Comparison of ENCODE assay signal across 8 cellular contexts in the genomic region with DNA sequence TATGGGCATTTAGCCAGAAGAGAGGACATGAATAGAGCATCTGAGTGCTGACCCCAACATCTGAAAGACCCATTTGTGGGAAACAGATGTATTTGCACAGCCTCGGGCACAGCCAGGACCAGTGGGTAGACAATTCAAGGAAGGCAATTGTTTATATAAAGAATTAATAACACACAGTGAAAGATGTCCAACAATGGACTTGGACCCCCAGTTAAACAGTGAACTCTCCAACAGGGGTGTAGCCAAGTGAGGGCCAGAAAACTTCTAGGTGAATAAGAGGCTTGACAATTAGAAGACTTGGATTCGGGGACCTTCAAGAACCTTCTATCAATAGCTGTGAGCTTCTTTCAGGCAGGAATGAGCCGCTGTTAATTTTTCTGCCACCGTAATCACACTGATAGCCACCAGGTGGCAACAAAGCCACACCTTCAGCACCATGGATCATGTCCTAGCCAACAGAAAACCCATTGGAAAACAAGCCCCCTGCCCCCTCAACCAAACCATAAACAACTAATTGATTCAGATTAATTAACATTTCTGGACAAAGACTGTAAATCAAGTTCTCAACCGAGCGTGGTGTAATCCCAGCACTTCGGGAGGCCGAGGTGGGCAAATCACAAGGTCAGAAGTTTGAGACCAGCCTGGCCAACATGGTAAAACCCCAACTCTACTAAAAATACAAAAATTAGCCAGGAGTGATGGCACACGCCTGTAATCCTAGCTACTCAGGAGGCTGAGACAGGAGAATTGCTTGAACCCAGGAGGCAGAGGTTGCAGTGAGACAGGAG.
DNase-seq lines count a peak whose midpoint lies in the region; ATAC-seq and TF ChIP-seq lines count a peak whose summit lies in the region.

No MANE protein-coding gene starts in this region.

- no peaks in the 10 kb centered on the region; the same call in 1 of the 2 replicates for H3K27me3 ChIP-seq in SU-DHL-6 (ENCODE audit: low read length)

- DNase-seq in GM03348 (ENCODE audit: low spot score) (peak; percentile 67), LoVo (ENCODE audit: low spot score) (peak; percentile 53), astrocyte of the hippocampus (ENCODE audit: low read depth, low spot score) (peak; percentile 65), hepatic stellate cell (ENCODE audit: low spot score) (peak; percentile 36)
- DNase-seq in stimulated activated CD4-positive, alpha-beta T cell treated with anti-CD3 and anti-CD28 coated beads, Interleukin-12 subunit alpha, Interleukin-12 subunit beta, amount 100 ng/mL, for 4 hours = peak; percentile 17

- no peaks in the 10 kb centered on the region for H3F3A ChIP-seq in SU-DHL-6 (ENCODE audit: insufficient read depth)

- H3K9ac ChIP-seq in SU-DHL-6 (ENCODE audit: low read length) = no peak overlapping the region

- H3K9me3 ChIP-seq in SU-DHL-6 (ENCODE audit: insufficient read depth, low read length) = no peaks in the 10 kb centered on the region

- no peak overlapping the region for H3K4me2 ChIP-seq in SU-DHL-6 (ENCODE audit: low read depth, low read length, poor library complexity, severe bottlenecking)

- H3K9me2 ChIP-seq in SU-DHL-6 (replicated peaks; ENCODE audit: insufficient read depth, low read length) = no peaks in the 10 kb centered on the region

- no peaks in the 10 kb centered on the region for H4K20me1 ChIP-seq in SU-DHL-6 (ENCODE audit: low read depth, low read length)

- no peak overlapping the region for H3K4me3 ChIP-seq in SU-DHL-6 (ENCODE audit: insufficient read depth, low read length, poor library complexity, severe bottlenecking)

- no peaks in the 10 kb centered on the region for H3K79me2 ChIP-seq in SU-DHL-6 (ENCODE audit: insufficient read depth, low read length)

- H3K27ac ChIP-seq in SU-DHL-6 (ENCODE audit: low read depth, low read length) = no peak overlapping the region

- peak; percentile 61 for TF ChIP-seq CTCF in SU-DHL-6 (IDR thresholded peaks at IDR 0.05; ENCODE audit: insufficient read depth, low read length, poor library complexity, severe bottlenecking)

- H2AFZ ChIP-seq in SU-DHL-6 (ENCODE audit: low read depth, low read length, severe bottlenecking) = no peak overlapping the region

- H3K36me3 ChIP-seq in SU-DHL-6 (ENCODE audit: low read length) = no peaks in the 10 kb centered on the region

- ATAC-seq in HG03378 (IDR thresholded peaks at IDR 0.05; ENCODE audit: unreplicated experiment) (no peak), GM18858 (IDR thresholded peaks at IDR 0.05; ENCODE audit: unreplicated experiment) (no peak)

Comparison
In these comparisons a context has a peak if more than half of its experiments do, and no peak if none do; other contexts are left out.
1. DNase-seq: peak in every context shown above with its lines; median percentile 67 in GM03348; 65 in astrocyte of the hippocampus; 53 in LoVo; 36 in hepatic stellate cell; 17 in stimulated activated CD4-positive, alpha-beta T cell treated with anti-CD3 and anti-CD28 coated beads, Interleukin-12 subunit alpha, Interleukin-12 subunit beta, amount 100 ng/mL, for 4 hours.